ENCODE assay signal across 29 cellular contexts in genomic region chr17:58974354-58974753, GRCh38.
"Had no signal": no experiment of that assay in that cellular context is flagged by ENCODE, and none has a peak within 500 bp of the region (broad histone marks: within the 10 kb centered on the region; RNA-seq: fewer than 3 reads in every experiment).

No MANE protein-coding gene starts in this region.

- H3K27me3 ChIP-seq: brain microvascular endothelial cell, cardiac muscle cell, MG63, SJCRH30 had no signal

- H3K9me3 Mint-ChIP-seq: activated CD4-positive, alpha-beta memory T cell treated with anti-CD3 and anti-CD28 coated beads for 36 hours; activated CD4-positive, alpha-beta T cell treated with anti-CD3 and anti-CD28 coated beads, Interleukin-2, amount 10 ng/mL, durations not matched to agents 7 days and 5 days; activated naive CD4-positive, alpha-beta T cell treated with anti-CD3 and anti-CD28 coated beads for 36 hours; activated T-cell treated with anti-CD3 and anti-CD28 coated beads, Interleukin-2, amount 50 U/mL, for 4 hours had no signal

- H3K27ac ChIP-seq: brain microvascular endothelial cell, cardiac muscle cell, SJCRH30, VCaP had no signal

- H3K27ac Mint-ChIP-seq: activated CD4-positive, alpha-beta memory T cell treated with anti-CD3 and anti-CD28 coated beads for 36 hours; activated CD4-positive, alpha-beta T cell treated with anti-CD3 and anti-CD28 coated beads, Interleukin-2, amount 10 ng/mL, durations not matched to agents 7 days and 5 days; activated naive CD4-positive, alpha-beta T cell treated with anti-CD3 and anti-CD28 coated beads for 36 hours; activated naive CD8-positive, alpha-beta T cell had no signal

- H3K4me2 ChIP-seq: SK-N-SH had no signal

- H3K36me3 ChIP-seq: brain microvascular endothelial cell, cardiac muscle cell, MG63, SJCRH30 had no signal

- H3K4me1 ChIP-seq: SJCRH30 had no signal

- H3K9me3 ChIP-seq: MG63, SJCRH30, SK-N-SH had no signal

- H3K4me3 Mint-ChIP-seq: activated CD4-positive, alpha-beta memory T cell treated with anti-CD3 and anti-CD28 coated beads for 36 hours; activated CD4-positive, alpha-beta T cell treated with anti-CD3 and anti-CD28 coated beads, Interleukin-2, amount 10 ng/mL, durations not matched to agents 7 days and 5 days; activated naive CD4-positive, alpha-beta T cell treated with anti-CD3 and anti-CD28 coated beads for 36 hours; activated naive CD8-positive, alpha-beta T cell; activated T-cell treated with anti-CD3 and anti-CD28 coated beads, Interleukin-2, amount 50 U/mL, for 4 hours had no signal

- ATAC-seq: activated T-cell treated with anti-CD3 and anti-CD28 coated beads, Interleukin-2, amount 50 U/mL, for 4 hours; Panc1; Right ventricle myocardium inferior had no signal

- H3K27me3 Mint-ChIP-seq: activated CD4-positive, alpha-beta memory T cell treated with anti-CD3 and anti-CD28 coated beads for 36 hours; activated naive CD8-positive, alpha-beta T cell had no signal

- DNase-seq: activated CD4-positive, alpha-beta memory T cell treated with anti-CD3 and anti-CD28 coated beads for 36 hours; activated CD4-positive, alpha-beta T cell treated with anti-CD3 and anti-CD28 coated beads, Interleukin-2, amount 10 ng/mL, durations not matched to agents 7 days and 5 days; activated CD4-positive, CD25-positive, alpha-beta regulatory T cell; activated CD8-positive, alpha-beta memory T cell treated with anti-CD3 and anti-CD28 coated beads for 24 hours; activated gamma-delta T cell; activated naive CD4-positive, alpha-beta T cell treated with anti-CD3 and anti-CD28 coated beads for 36 hours; activated T-cell treated with anti-CD3 and anti-CD28 coated beads, Interleukin-2, amount 50 U/mL, for 4 hours; brain microvascular endothelial cell; MG63; NCI-H1092 treated with DMSO at 0.1 percent for 48 hours; NCI-H1417 treated with DMSO at 0.1 percent for 48 hours; NCI-H1694; NCI-H2029; NCI-H2107; NCI-H2171 treated with DMSO at 0.1 percent for 48 hours; NCI-H226; NCI-H510A; NCI-H526 treated with DMSO at 0.1 percent for 48 hours; NCI-H82; OCI-M1; RPMI8226; SJCRH30; SK-N-SH; T-helper 1 cell had no signal

- H3K36me3 Mint-ChIP-seq: activated CD4-positive, alpha-beta memory T cell treated with anti-CD3 and anti-CD28 coated beads for 36 hours had no signal

- H3K9ac ChIP-seq: SK-N-SH had no signal

- H3K4me3 ChIP-seq: cardiac muscle cell, MG63, SJCRH30 had no signal

- H3K9me2 ChIP-seq: SK-N-SH had no signal
